ENCODE assay signal across 23 cellular contexts in genomic region chr5:11126844-11127243, GRCh38.
"Had no signal": no experiment of that assay in that cellular context is flagged by ENCODE, and none has a peak within 500 bp of the region (broad histone marks: within the 10 kb centered on the region; RNA-seq: fewer than 3 reads in every experiment).

No MANE protein-coding gene starts in this region.

- DNase-seq: activated CD4-positive, alpha-beta T cell treated with anti-CD3 and anti-CD28 coated beads for 48 hours; activated CD4-positive, alpha-beta T cell treated with anti-CD3 and anti-CD28 coated beads, Interleukin-2, amount 50 U/mL, for 48 hours; activated CD8-positive, alpha-beta memory T cell treated with anti-CD3 and anti-CD28 coated beads for 24 hours; activated effector memory CD4-positive, alpha-beta T cell treated with anti-CD3 and anti-CD28 coated beads, Interleukin-2, amount 50 U/mL, for 16 hours; activated naive CD4-positive, alpha-beta T cell treated with anti-CD3 and anti-CD28 coated beads for 36 hours; activated naive CD8-positive, alpha-beta T cell treated with anti-CD3 and anti-CD28 coated beads, Interleukin-2, amount 10 ng/mL, durations not matched to agents 7 days and 5 days; amniotic stem cell; dermis blood vessel endothelial cell; effector CD8-positive, alpha-beta T cell; kidney; left colon; mammary epithelial cell; naive B cell; ovary; retina; stimulated activated CD4-positive, alpha-beta T cell treated with anti-CD3 and anti-CD28 coated beads, Interleukin-12 subunit alpha, Interleukin-12 subunit beta, amount 100 ng/mL, for 4 hours; stimulated activated CD4-positive, alpha-beta T cell treated with anti-CD3 and anti-CD28 coated beads, Interleukin-4, amount 100 ng/mL, for 1 hour; stimulated activated naive CD8-positive, alpha-beta T cell treated with anti-CD3 and anti-CD28 coated beads, Interleukin-15, Interleukin-2, amounts not matched to agents 100 U/mL and 50 U/mL, for 24 hours; T-helper 9 cell; testis; transverse colon had no signal

- ATAC-seq: activated CD4-positive, CD25-positive, alpha-beta regulatory T cell treated with anti-CD3 and anti-CD28 coated beads, Interleukin-2, amount 50 U/mL, for 24 hours; left colon; sciatic nerve; stimulated activated naive CD8-positive, alpha-beta T cell treated with anti-CD3 and anti-CD28 coated beads, Interleukin-15, Interleukin-2, amounts not matched to agents 100 U/mL and 50 U/mL, for 24 hours had no signal
